9 cellular contexts compared by ENCODE assay signal in genomic region chr18:10101293-10101701, GRCh38.
A peak's percentile ranks its signal among the peaks of the same experiment; 100 is the strongest.
DNase-seq lines count a peak whose midpoint lies in the region; ATAC-seq and TF ChIP-seq lines count a peak whose summit lies in the region.
"Had no signal": no experiment of that assay in that cellular context is flagged by ENCODE, and none has a peak within 500 bp of the region (broad histone marks: within the 10 kb centered on the region; RNA-seq: fewer than 3 reads in every experiment).

No MANE protein-coding gene starts in this region.

- intact Hi-C loops in heart left ventricle (cut with DNase I) = loop anchor here in 1 of 10 donors (10.0 kb wide), 1 partner anchor 414 kb away; no protein-coding TSS in a partner anchor

- WGBS in heart left ventricle, 4 donors = 28 to 37% (median 31%) methylated on average over 9 of the region's 9 CpGs
- WGBS in smooth muscle cell (ENCODE audit: low lambda C conversion rate) = 29% methylated on average over 9 of the region's 9 CpGs
- 11 to 42% methylated on average over 7 to 9 of the region's 9 CpGs for WGBS in gastroesophageal sphincter (ENCODE audit: low coverage in 1 of 2), 2 donors

- DNase-seq in H4 (ENCODE audit: low spot score) (peak; percentile 39), NT2/D1 (ENCODE audit: low read depth, low spot score) (peak; percentile 36), heart left ventricle (peak in 2 of 5 donors; percentile 37 to 42), smooth muscle cell (lab: John Stamatoyannopoulos, UW; ENCODE audit: unreplicated experiment) (no peak), GM19240 (ENCODE audit: insufficient read length, low spot score) (no peak), DMS79 treated with DMSO at 0.1 percent for 48 hours (lab: John Stamatoyannopoulos, UW) (no peak)
- DNase-seq: activated CD4-positive, alpha-beta T cell treated with anti-CD3 and anti-CD28 coated beads, Interleukin-2, amount 50 U/mL, for 48 hours; activated naive CD4-positive, alpha-beta T cell treated with anti-CD3 and anti-CD28 coated beads for 36 hours had no signal

- H3K36me3 ChIP-seq in NT2/D1 (ENCODE audit: insufficient read depth, insufficient read length, low read length) = no peaks in the 10 kb centered on the region
- no peaks in the 10 kb centered on the region for H3K36me3 ChIP-seq in heart left ventricle
- no peaks in the 10 kb centered on the region for H3K36me3 ChIP-seq in smooth muscle cell (ENCODE audit: low read depth)
- H3K36me3 ChIP-seq in gastroesophageal sphincter = no peaks in the 10 kb centered on the region

- no peak for TF ChIP-seq POLR2A in heart left ventricle (IDR thresholded peaks at IDR 0.05)
- no peak for TF ChIP-seq POLR2A in gastroesophageal sphincter (IDR thresholded peaks at IDR 0.05)

- no peak for TF ChIP-seq EP300 in gastroesophageal sphincter (IDR thresholded peaks at IDR 0.05)

- H3K27me3 ChIP-seq in NT2/D1 (ENCODE audit: insufficient read depth, insufficient read length) = no peaks in the 10 kb centered on the region
- H3K27me3 ChIP-seq in heart left ventricle = no peaks in the 10 kb centered on the region
- no peaks in the 10 kb centered on the region for H3K27me3 ChIP-seq in smooth muscle cell (ENCODE audit: low read depth)
- H3K27me3 ChIP-seq in gastroesophageal sphincter = no peaks in the 10 kb centered on the region

- no peak overlapping the region for H3K4me3 ChIP-seq in NT2/D1 (ENCODE audit: insufficient read length, low read depth)
- H3K4me3 ChIP-seq in heart left ventricle = no peak overlapping the region
- no peak overlapping the region for H3K4me3 ChIP-seq in smooth muscle cell
- H3K4me3 ChIP-seq in gastroesophageal sphincter = no peak overlapping the region

- H3K9ac ChIP-seq in NT2/D1 (ENCODE audit: insufficient read length, low read depth) (no peak overlapping the region), smooth muscle cell (ENCODE audit: low read depth) (no peak overlapping the region)

- no peaks in the 10 kb centered on the region for H4K20me1 ChIP-seq in smooth muscle cell (ENCODE audit: low read depth)

- H3K9me3 ChIP-seq in NT2/D1 (ENCODE audit: insufficient read depth, low read length) (peaks cover 19% of the 10 kb centered on the region; the same call in 1 of the 2 replicates), heart left ventricle (peaks cover 0 to 16% (median 0%) of the 10 kb centered on the region in 12 donors), smooth muscle cell (replicated peaks; ENCODE audit: low read depth) (no peaks in the 10 kb centered on the region), gastroesophageal sphincter (no peaks in the 10 kb centered on the region)

- peak in 1 of 12 donors; percentile 17 for TF ChIP-seq CTCF in heart left ventricle (IDR thresholded peaks at IDR 0.05)
- no peak for TF ChIP-seq CTCF in smooth muscle cell (IDR thresholded peaks at IDR 0.05; ENCODE audit: borderline replicate concordance, insufficient read depth, poor library complexity, severe bottlenecking)
- no peak for TF ChIP-seq CTCF in gastroesophageal sphincter (IDR thresholded peaks at IDR 0.05)

- H3K79me2 ChIP-seq in smooth muscle cell (ENCODE audit: low read depth) = no peaks in the 10 kb centered on the region

- H3K4me2 ChIP-seq in smooth muscle cell = peak overlapping the region; percentile 56

- peaks cover 8% of the 10 kb centered on the region for H3F3A ChIP-seq in smooth muscle cell (ENCODE audit: low read depth)

- ATAC-seq in heart left ventricle = peak; percentile 61 to 80 (median 65)
- no peak for ATAC-seq in gastroesophageal sphincter

- H2AFZ ChIP-seq in smooth muscle cell (ENCODE audit: low read depth) = no peak overlapping the region

- H3K27ac ChIP-seq in heart left ventricle (no peak overlapping the region), smooth muscle cell (ENCODE audit: low read depth) (no peak overlapping the region), gastroesophageal sphincter (no peak overlapping the region)

- H3K4me1 ChIP-seq in NT2/D1 (ENCODE audit: insufficient read depth, insufficient read length) (no peaks in the 10 kb centered on the region), heart left ventricle (peaks cover 0 to 20% (median 7%) of the 10 kb centered on the region in 12 donors), smooth muscle cell (ENCODE audit: low read depth) (peaks cover 5% of the 10 kb centered on the region), gastroesophageal sphincter (peaks cover 0 to 15% (median 4%) of the 10 kb centered on the region in 3 donors)

Comparison
In these comparisons a context has a peak if more than half of its experiments do, and no peak if none do; other contexts are left out.
1. DNase-seq: peak in H4 (single experiment) and NT2/D1 (single experiment); none in smooth muscle cell (single experiment), GM19240 (single experiment) and DMS79 treated with DMSO at 0.1 percent for 48 hours (single experiment).